In the genomic region with DNA sequence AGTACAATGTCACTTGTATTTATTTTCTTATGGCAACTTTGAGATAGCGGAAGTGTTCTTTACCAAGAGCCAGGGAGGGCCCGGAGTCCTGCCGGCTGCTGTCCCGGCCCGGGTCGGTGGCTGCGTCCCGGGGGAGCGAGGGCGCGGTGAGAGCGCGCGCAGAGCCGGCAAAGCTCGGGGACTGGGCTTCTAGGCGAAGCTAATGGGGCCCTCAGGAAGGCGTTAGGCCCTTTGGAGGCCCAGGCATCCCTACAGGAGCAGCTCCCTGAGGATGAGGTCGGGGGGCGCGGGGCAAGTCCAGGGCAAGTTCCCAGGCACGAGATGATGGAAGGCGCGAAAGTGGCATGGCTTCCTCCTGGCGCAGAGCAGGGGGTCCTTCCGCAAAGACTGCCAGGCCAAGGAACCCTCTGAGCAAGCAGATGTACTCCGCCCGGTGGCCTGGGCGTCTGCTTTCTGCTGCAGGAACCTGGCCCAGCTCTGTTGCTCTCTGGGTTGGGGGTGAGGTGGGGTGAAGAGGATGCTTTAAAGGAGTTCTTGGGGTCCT, we compare ENCODE assay signal across 10 cellular contexts. TPM values are rescaled to one million over a fixed set of nuclear protein-coding genes. Genes with fewer than 3 reads are reported as not detected.
DNase-seq lines count a peak whose midpoint lies in the region; ATAC-seq, FAIRE-seq and TF ChIP-seq lines count a peak whose summit lies in the region.
"Had no signal": no experiment of that assay in that cellular context is flagged by ENCODE, and none has a peak within 500 bp of the region (broad histone marks: within the 10 kb centered on the region; RNA-seq: fewer than 3 reads in every experiment).

No MANE protein-coding gene starts in this region.

- BruUV-seq in Caco-2 (replicated peaks; lab: Mats Ljungman, UMichigan), result no TSS peak

- no peak overlapping the region for H3K4me3 Mint-ChIP-seq in Caco-2 (ENCODE audit: unreplicated experiment)
- peak overlapping the region; percentile 77 for H3K4me3 Mint-ChIP-seq in astrocyte (ENCODE audit: unreplicated experiment)

- peaks cover 100% of the 10 kb centered on the region for H3K36me3 Mint-ChIP-seq in Caco-2 (ENCODE audit: insufficient read depth, unreplicated experiment)
- H3K36me3 Mint-ChIP-seq in astrocyte (ENCODE audit: low read depth, unreplicated experiment), result peaks cover 32% of the 10 kb centered on the region

- TF ChIP-seq POLR2A in prostate gland (IDR thresholded peaks at IDR 0.05), result no peak

- H3K27ac Mint-ChIP-seq in Caco-2 (ENCODE audit: unreplicated experiment), result peak overlapping the region; percentile 75
- peak overlapping the region; percentile 72 for H3K27ac Mint-ChIP-seq in astrocyte (ENCODE audit: unreplicated experiment)

- no peaks in the 10 kb centered on the region; the same call in 1 of the 2 replicates for H3K4me1 ChIP-seq in Caco-2
- peaks cover 67% of the 10 kb centered on the region for H3K4me1 ChIP-seq in astrocyte (ENCODE audit: insufficient read depth, low read length)
- H3K4me1 ChIP-seq in hepatocyte (ENCODE audit: insufficient read depth), result peaks cover 58% of the 10 kb centered on the region
- H3K4me1 ChIP-seq in prostate gland (replicated peaks), result no peaks in the 10 kb centered on the region
- 0 out of 2 replicates have a peak, but pooled peaks cover 3% of the 10 kb centered on the region for H3K4me1 ChIP-seq in SJCRH30

- no peaks in the 10 kb centered on the region for H3K9me2 ChIP-seq in hepatocyte (replicated peaks; ENCODE audit: insufficient read depth)

- H3K4me3 ChIP-seq in Caco-2 (ENCODE audit: low read depth, low read length), result no peak overlapping the region
- H3K4me3 ChIP-seq in astrocyte (ENCODE audit: insufficient read depth, low read depth, low read length), result peak overlapping the region; percentile 52
- no peak overlapping the region for H3K4me3 ChIP-seq in hepatocyte
- peak overlapping the region; percentile 8 to 76 for H3K4me3 ChIP-seq in prostate gland
- no peak overlapping the region for H3K4me3 ChIP-seq in SJCRH30

- DNase-seq in Caco-2 (no peak), astrocyte (ENCODE audit: low read depth) (no peak), hepatocyte (ENCODE audit: low spot score) (no peak), prostate gland (ENCODE audit: low spot score) (no peak), NCI-H1105 (lab: John Stamatoyannopoulos, UW) (no peak), SJCRH30 (no peak)
- DNase-seq: NCI-H774, T-helper 2 cell had no signal

- H3K9me3 Mint-ChIP-seq in Caco-2 (ENCODE audit: unreplicated experiment) (no peaks in the 10 kb centered on the region), astrocyte (ENCODE audit: unreplicated experiment) (peaks cover 16% of the 10 kb centered on the region)

- peaks cover 99% of the 10 kb centered on the region for H3K79me2 ChIP-seq in astrocyte (ENCODE audit: insufficient read depth, low read length)
- peaks cover 96% of the 10 kb centered on the region for H3K79me2 ChIP-seq in hepatocyte

- peak overlapping the region; percentile 90 for H3K27ac ChIP-seq in astrocyte (ENCODE audit: low read depth, low read length)
- H3K27ac ChIP-seq in hepatocyte, result peak overlapping the region; percentile 88
- peak overlapping the region; percentile 91 to 95 for H3K27ac ChIP-seq in prostate gland
- H3K27ac ChIP-seq in SJCRH30, result no peak overlapping the region

- 69% methylated on average over 25 of the region's 29 CpGs for WGBS in hepatocyte (ENCODE audit: low lambda C conversion rate, missing lambda C conversion rate)
- WGBS in prostate gland, result 69% methylated on average over 29 of the region's 29 CpGs

- peaks cover 26% of the 10 kb centered on the region for H3K4me1 Mint-ChIP-seq in Caco-2 (ENCODE audit: low read depth, unreplicated experiment)
- H3K4me1 Mint-ChIP-seq in astrocyte (ENCODE audit: low read depth, unreplicated experiment), result peaks cover 54% of the 10 kb centered on the region

- H3K27me3 Mint-ChIP-seq in Caco-2 (ENCODE audit: insufficient read depth, unreplicated experiment) (no peaks in the 10 kb centered on the region), astrocyte (ENCODE audit: low read depth, unreplicated experiment) (peaks cover 58% of the 10 kb centered on the region)

- POLR2A ChIA-PET in Caco-2 (lab: Charles Lee), result no interaction called here

- H3K36me3 ChIP-seq in Caco-2 (ENCODE audit: control insufficient read depth, insufficient read depth, low read length), result no peaks in the 10 kb centered on the region
- peaks cover 26% of the 10 kb centered on the region for H3K36me3 ChIP-seq in astrocyte (ENCODE audit: insufficient read depth, low read length)
- H3K36me3 ChIP-seq in hepatocyte (replicated peaks; ENCODE audit: insufficient read depth, low read depth), result no peaks in the 10 kb centered on the region
- H3K36me3 ChIP-seq in prostate gland, result no peaks in the 10 kb centered on the region
- H3K36me3 ChIP-seq in SJCRH30, result peaks cover 44% of the 10 kb centered on the region

- H4K20me1 ChIP-seq in astrocyte (ENCODE audit: insufficient read depth, low read length) (peaks cover 42% of the 10 kb centered on the region), hepatocyte (ENCODE audit: insufficient read depth, poor library complexity, severe bottlenecking) (peaks cover 32% of the 10 kb centered on the region)

- no peak for ATAC-seq in GM19395 (IDR thresholded peaks at IDR 0.05; ENCODE audit: unreplicated experiment)
- ATAC-seq in HG02840 (IDR thresholded peaks at IDR 0.05; ENCODE audit: low FRiP score, unreplicated experiment), result no peak

- H2AFZ ChIP-seq in astrocyte (ENCODE audit: low read depth, low read length) (no peak overlapping the region), hepatocyte (no peak overlapping the region)

- intact Hi-C loops in Caco-2 (cut with micrococcal nuclease; ENCODE audit: unreplicated experiment) (no loop called here), prostate gland (cut with DNase I) (loop anchor here (5.0 kb wide), 1 partner anchor 1081 kb away; no protein-coding TSS in a partner anchor)

- H3K27me3 ChIP-seq in Caco-2 (replicated peaks; ENCODE audit: control insufficient read depth, insufficient read depth, low read length) (no peaks in the 10 kb centered on the region), astrocyte (ENCODE audit: insufficient read depth, low read length) (no peaks in the 10 kb centered on the region), hepatocyte (peaks cover 20% of the 10 kb centered on the region), prostate gland (replicated peaks; ENCODE audit: insufficient read depth) (no peaks in the 10 kb centered on the region), SJCRH30 (no peaks in the 10 kb centered on the region)

- H3K4me2 ChIP-seq in astrocyte (ENCODE audit: low read length) (peak overlapping the region; percentile 93), hepatocyte (peak overlapping the region; percentile 96)

- H3K9me3 ChIP-seq in Caco-2, result no peaks in the 10 kb centered on the region
- no peaks in the 10 kb centered on the region for H3K9me3 ChIP-seq in astrocyte (ENCODE audit: insufficient read depth, low read depth, low read length)
- H3K9me3 ChIP-seq in hepatocyte (ENCODE audit: low read depth), result no peaks in the 10 kb centered on the region
- H3K9me3 ChIP-seq in prostate gland, result no peaks in the 10 kb centered on the region
- H3K9me3 ChIP-seq in SJCRH30 (replicated peaks), result no peaks in the 10 kb centered on the region

- TF ChIP-seq CTCF in Caco-2 (IDR thresholded peaks at IDR 0.05; ENCODE audit: insufficient read depth in 1 of 2, low read depth in 1 of 2, low read length in 1 of 2, severe bottlenecking in 1 of 2, unreplicated experiment in 1 of 2) (no peak), astrocyte (IDR thresholded peaks at IDR 0.05; ENCODE audit: insufficient read depth, low read depth, low read length) (no peak), hepatocyte (IDR thresholded peaks at IDR 0.05; ENCODE audit: poor library complexity) (no peak), prostate gland (IDR thresholded peaks at IDR 0.05) (no peak)

- FAIRE-seq in astrocyte (lab: Jason Lieb, UNC), result no peak

- CTCF ChIA-PET in Caco-2 (lab: Charles Lee), result no interaction called here

- peak overlapping the region; percentile 96 for H3K9ac ChIP-seq in astrocyte (ENCODE audit: low read length)

RNA-seq across cellular contexts. Expression of gene NR2F2, which starts 13.1 kb away (rescaled TPM):
- total RNA-seq in Caco-2 (2022) (134 and 140 TPM in 2 replicates), astrocyte (59.0 and 75.8 TPM in 2 replicates), hepatocyte (16.5 and 23.0 TPM in 2 replicates), prostate gland (10 to 100 TPM; 48.7 to 58.1 TPM)
- 27.9 and 28.3 TPM in 2 replicates for polyA plus RNA-seq in hepatocyte
- total RNA-seq in SJCRH30 (2014; rRNA removed; shearing (Covaris generic)), result 24.5 and 24.9 TPM in 2 replicates

Comparison
In these comparisons a context has a peak if more than half of its experiments do, and no peak if none do; other contexts are left out.
1. H3K4me3 ChIP-seq: peak in astrocyte (single experiment) and prostate gland (2 of 2); none in Caco-2 (single experiment), hepatocyte (single experiment) and SJCRH30 (single experiment).